8 cellular contexts compared by ENCODE assay signal in genomic region chr19:18119243-18120105, GRCh38. TPM values are rescaled to one million over a fixed set of nuclear protein-coding genes. Genes with fewer than 3 reads are reported as not detected.
DNase-seq lines count a peak whose midpoint lies in the region; ATAC-seq and TF ChIP-seq lines count a peak whose summit lies in the region.

No MANE protein-coding gene starts in this region.

- in situ Hi-C loops in GM13976 (cut with MboI; ENCODE audit: low sequenced_read_pairs, unreplicated experiment): no loop called here

- H3K4me1 Mint-ChIP-seq in endothelial cell (ENCODE audit: unreplicated experiment): peaks cover 8% of the 10 kb centered on the region

- peaks cover 3% of the 10 kb centered on the region for H3K36me3 Mint-ChIP-seq in endothelial cell (ENCODE audit: low read depth, unreplicated experiment)

- H3K4me3 Mint-ChIP-seq in endothelial cell (ENCODE audit: unreplicated experiment): peak overlapping the region; percentile 78

- ATAC-seq in HG03442 (IDR thresholded peaks at IDR 0.05; ENCODE audit: unreplicated experiment): no peak

- no peaks in the 10 kb centered on the region for H3K9me3 Mint-ChIP-seq in endothelial cell (ENCODE audit: unreplicated experiment)

- H3K27me3 Mint-ChIP-seq in endothelial cell (ENCODE audit: unreplicated experiment): peaks cover 21% of the 10 kb centered on the region

- H3K27ac Mint-ChIP-seq in endothelial cell (ENCODE audit: unreplicated experiment): no peak overlapping the region

- TF ChIP-seq CTCF in GM13976 (IDR thresholded peaks at IDR 0.05; ENCODE audit: borderline replicate concordance, control extremely low read depth, extremely low read depth, insufficient read depth, missing control alignments) (no peak), endothelial cell (IDR thresholded peaks at IDR 0.05; ENCODE audit: unreplicated experiment) (no peak)

- DNase-seq in GM13976 (ENCODE audit: low spot score) (peak; percentile 67), endothelial cell (ENCODE audit: low spot score) (no peak), NCI-H446 treated with DMSO at 0.1 percent for 48 hours (lab: John Stamatoyannopoulos, UW) (no peak), NCI-H2227 (lab: John Stamatoyannopoulos, UW; ENCODE audit: unreplicated experiment) (no peak), mesenteric fat pad (ENCODE audit: low spot score) (no peak)
- DNase-seq in activated CD4-positive, alpha-beta T cell treated with anti-CD3 and anti-CD28 coated beads, Interleukin-2, amount 50 U/mL, for 1 hour: peak; percentile 60
- peak in 2 of 3 donors; percentile 38 to 44 for DNase-seq in stimulated activated CD4-positive, alpha-beta T cell treated with anti-CD3 and anti-CD28 coated beads, TNF-alpha, amount 100 ng/mL, for 1 hour (ENCODE audit: low read depth in 3 of 3, low spot score in 1 of 3)

RNA-seq across cellular contexts. Expression of gene MAST3, which starts 21.9 kb away (rescaled TPM):
- 3.9 TPM for total RNA-seq in endothelial cell (ENCODE audit: unreplicated experiment)
- total RNA-seq in mesenteric fat pad: 19.1 TPM

RNA-seq across cellular contexts. Expression of gene IL12RB1, which starts 32.7 kb away (rescaled TPM):
- total RNA-seq in endothelial cell (ENCODE audit: unreplicated experiment) (not detected), mesenteric fat pad (2.3 TPM)

RNA-seq across cellular contexts. Expression of gene PIK3R2, which starts 33.5 kb away (rescaled TPM):
- total RNA-seq in endothelial cell (ENCODE audit: unreplicated experiment) (28.0 TPM), mesenteric fat pad (14.8 TPM)

RNA-seq across cellular contexts. Expression of gene IFI30, which starts 54.1 kb away (rescaled TPM):
- total RNA-seq in endothelial cell (ENCODE audit: unreplicated experiment) (not detected), mesenteric fat pad (236 TPM)

Comparison
In these comparisons a context has a peak if more than half of its experiments do, and no peak if none do; other contexts are left out.
1. DNase-seq: peak in GM13976 (single experiment), activated CD4-positive, alpha-beta T cell treated with anti-CD3 and anti-CD28 coated beads, Interleukin-2, amount 50 U/mL, for 1 hour (single experiment) and stimulated activated CD4-positive, alpha-beta T cell treated with anti-CD3 and anti-CD28 coated beads, TNF-alpha, amount 100 ng/mL, for 1 hour (2 of 3); none in endothelial cell (single experiment), NCI-H446 treated with DMSO at 0.1 percent for 48 hours (single experiment), NCI-H2227 (single experiment) and mesenteric fat pad (single experiment).